Comparison of ENCODE assay signal across 25 cellular contexts in genomic region chr6:79170431-79170830, GRCh38.
"Had no signal": no experiment of that assay in that cellular context is flagged by ENCODE, and none has a peak within 500 bp of the region (broad histone marks: within the 10 kb centered on the region; RNA-seq: fewer than 3 reads in every experiment).

No MANE protein-coding gene starts in this region.

- H3K27ac Mint-ChIP-seq: activated B cell treated with CpG ODN at 0.5 μM for 24 hours; activated CD4-positive, alpha-beta T cell treated with anti-CD3 and anti-CD28 coated beads, Interleukin-2, amount 10 ng/mL, durations not matched to agents 24 days and 14 days; activated CD8-positive, alpha-beta memory T cell treated with anti-CD3 and anti-CD28 coated beads, Interleukin-2, amount 10 ng/mL, durations not matched to agents 7 days and 5 days; activated naive CD4-positive, alpha-beta T cell treated with anti-CD3 and anti-CD28 coated beads, Interleukin-2, amount 50 U/mL, for 72 hours; activated naive CD8-positive, alpha-beta T cell treated with anti-CD3 and anti-CD28 coated beads, Interleukin-2, amount 50 U/mL, for 24 hours; activated T-cell treated with anti-CD3 and anti-CD28 coated beads, Interleukin-2, amount 50 U/mL, for 24 hours; T-helper 1 cell treated with Interleukin-12 subunit alpha and Interleukin-12 subunit beta and Interleukin-4 antibody, amounts not matched to agents 30 μg/mL and 1 μg/mL, for 36 hours had no signal

- H3K4me3 Mint-ChIP-seq: activated B cell treated with CpG ODN at 0.5 μM for 24 hours; activated CD4-positive, alpha-beta T cell treated with anti-CD3 and anti-CD28 coated beads, Interleukin-2, amount 10 ng/mL, durations not matched to agents 24 days and 14 days; activated CD8-positive, alpha-beta memory T cell treated with anti-CD3 and anti-CD28 coated beads, Interleukin-2, amount 10 ng/mL, durations not matched to agents 7 days and 5 days; activated naive CD8-positive, alpha-beta T cell treated with anti-CD3 and anti-CD28 coated beads, Interleukin-2, amount 50 U/mL, for 24 hours; activated T-cell treated with anti-CD3 and anti-CD28 coated beads, Interleukin-2, amount 50 U/mL, for 24 hours; T-helper 1 cell treated with Interleukin-12 subunit alpha and Interleukin-12 subunit beta and Interleukin-4 antibody, amounts not matched to agents 30 μg/mL and 1 μg/mL, for 36 hours had no signal

- H3K9me3 Mint-ChIP-seq: activated B cell treated with CpG ODN at 0.5 μM for 24 hours; activated CD4-positive, alpha-beta T cell treated with anti-CD3 and anti-CD28 coated beads, Interleukin-2, amount 10 ng/mL, durations not matched to agents 24 days and 14 days; activated naive CD4-positive, alpha-beta T cell treated with anti-CD3 and anti-CD28 coated beads, Interleukin-2, amount 50 U/mL, for 72 hours; activated naive CD8-positive, alpha-beta T cell treated with anti-CD3 and anti-CD28 coated beads, Interleukin-2, amount 50 U/mL, for 24 hours; activated T-cell treated with anti-CD3 and anti-CD28 coated beads, Interleukin-2, amount 50 U/mL, for 24 hours; T-helper 1 cell treated with Interleukin-12 subunit alpha and Interleukin-12 subunit beta and Interleukin-4 antibody, amounts not matched to agents 30 μg/mL and 1 μg/mL, for 36 hours had no signal

- H3K27me3 Mint-ChIP-seq: activated B cell treated with CpG ODN at 0.5 μM for 24 hours; activated CD4-positive, alpha-beta T cell treated with anti-CD3 and anti-CD28 coated beads, Interleukin-2, amount 10 ng/mL, durations not matched to agents 24 days and 14 days; activated CD8-positive, alpha-beta memory T cell treated with anti-CD3 and anti-CD28 coated beads, Interleukin-2, amount 10 ng/mL, durations not matched to agents 7 days and 5 days; activated naive CD8-positive, alpha-beta T cell treated with anti-CD3 and anti-CD28 coated beads, Interleukin-2, amount 50 U/mL, for 24 hours; activated T-cell treated with anti-CD3 and anti-CD28 coated beads, Interleukin-2, amount 50 U/mL, for 24 hours had no signal

- H3K4me1 ChIP-seq: body of pancreas, Peyer's patch, SJSA1 had no signal

- ATAC-seq: activated CD8-positive, alpha-beta memory T cell treated with anti-CD3 and anti-CD28 coated beads, Interleukin-2, amount 10 ng/mL, durations not matched to agents 7 days and 5 days; activated naive CD4-positive, alpha-beta T cell treated with anti-CD3 and anti-CD28 coated beads, Interleukin-2, amount 50 U/mL, for 72 hours; activated naive CD8-positive, alpha-beta T cell treated with anti-CD3 and anti-CD28 coated beads, Interleukin-2, amount 50 U/mL, for 24 hours; SK-N-SH treated with all-trans-retinoic acid at 6 μM for 48 hours had no signal

- H3K4me1 Mint-ChIP-seq: activated B cell treated with CpG ODN at 0.5 μM for 24 hours; activated CD4-positive, alpha-beta T cell treated with anti-CD3 and anti-CD28 coated beads, Interleukin-2, amount 10 ng/mL, durations not matched to agents 24 days and 14 days; activated CD8-positive, alpha-beta memory T cell treated with anti-CD3 and anti-CD28 coated beads, Interleukin-2, amount 10 ng/mL, durations not matched to agents 7 days and 5 days; activated naive CD8-positive, alpha-beta T cell treated with anti-CD3 and anti-CD28 coated beads, Interleukin-2, amount 50 U/mL, for 24 hours had no signal

- H3K36me3 Mint-ChIP-seq: activated CD8-positive, alpha-beta memory T cell treated with anti-CD3 and anti-CD28 coated beads, Interleukin-2, amount 10 ng/mL, durations not matched to agents 7 days and 5 days; activated naive CD4-positive, alpha-beta T cell treated with anti-CD3 and anti-CD28 coated beads, Interleukin-2, amount 50 U/mL, for 72 hours had no signal

- H3K4me2 ChIP-seq: KMS-11 had no signal

- H3K9ac ChIP-seq: KMS-11 had no signal

- H3K4me3 ChIP-seq: body of pancreas, Peyer's patch, SJSA1 had no signal

- DNase-seq: activated B cell treated with CpG ODN at 0.5 μM for 24 hours; activated CD4-positive, alpha-beta T cell treated with anti-CD3 and anti-CD28 coated beads for 1 hour; activated CD4-positive, alpha-beta T cell treated with anti-CD3 and anti-CD28 coated beads, Interleukin-2, amount 10 ng/mL, durations not matched to agents 24 days and 14 days; activated CD4-positive, alpha-beta T cell treated with anti-CD3 and anti-CD28 coated beads, Interleukin-2, amount 50 U/mL, for 48 hours; activated CD8-positive, alpha-beta memory T cell treated with anti-CD3 and anti-CD28 coated beads, Interleukin-2, amount 10 ng/mL, durations not matched to agents 7 days and 5 days; activated effector memory CD4-positive, alpha-beta T cell treated with anti-CD3 and anti-CD28 coated beads, Interleukin-2, amount 50 U/mL, for 16 hours; activated naive CD4-positive, alpha-beta T cell treated with Interleukin-2 at 50 U/mL for 16 hours; activated naive CD8-positive, alpha-beta T cell treated with anti-CD3 and anti-CD28 coated beads, Interleukin-2, amount 50 U/mL, for 24 hours; activated T-cell treated with anti-CD3 and anti-CD28 coated beads, Interleukin-2, amount 50 U/mL, for 24 hours; amniotic stem cell; body of pancreas; NCI-H1092; NCI-H1694; NCI-H2107; NCI-H510A; NK-92 treated with Interleukin-12 subunit alpha and Interleukin-12 subunit beta, amount 100 ng/mL, for 24 hours; OCI-M1; Peyer's patch; SHP77 had no signal

- H3K27ac ChIP-seq: body of pancreas, KMS-11, Peyer's patch, RWPE1, SJSA1 had no signal

- H3K27me3 ChIP-seq: body of pancreas, Peyer's patch, SJSA1 had no signal

- H3K9me3 ChIP-seq: body of pancreas, Peyer's patch, SJSA1 had no signal
